18 cellular contexts compared by ENCODE assay signal in the genomic region with DNA sequence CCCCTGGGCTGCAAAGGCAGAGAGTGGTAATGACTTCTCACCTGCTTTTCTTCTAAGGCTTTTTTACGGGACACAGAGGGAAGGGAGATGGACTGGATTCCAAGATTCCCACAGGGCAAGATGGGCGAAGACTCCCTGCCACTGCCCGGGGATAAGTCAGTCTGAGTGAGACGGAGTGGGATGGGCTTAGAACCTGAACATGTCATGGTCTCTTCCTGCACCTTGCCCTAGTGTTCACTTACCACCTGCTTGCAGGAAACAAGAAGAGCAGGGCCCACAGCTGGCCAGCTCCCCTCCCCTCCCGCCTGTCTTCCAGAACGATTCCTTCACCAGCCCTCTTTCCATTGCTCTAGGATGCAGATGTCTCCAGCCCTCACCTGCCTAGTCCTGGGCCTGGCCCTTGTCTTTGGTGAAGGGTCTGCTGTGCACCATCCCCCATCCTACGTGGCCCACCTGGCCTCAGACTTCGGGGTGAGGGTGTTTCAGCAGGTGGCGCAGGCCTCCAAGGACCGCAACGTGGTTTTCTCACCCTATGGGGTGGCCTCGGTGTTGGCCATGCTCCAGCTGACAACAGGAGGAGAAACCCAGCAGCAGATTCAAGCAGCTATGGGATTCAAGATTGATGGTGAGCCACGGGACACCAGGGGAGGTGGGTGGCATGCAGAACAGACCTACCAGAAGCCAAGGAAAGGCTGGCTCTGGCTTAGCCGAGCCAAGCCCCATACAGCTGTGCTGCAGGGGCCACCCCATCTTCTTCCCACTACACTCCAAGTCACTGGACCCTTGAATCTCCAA. TPM values are rescaled to one million over a fixed set of nuclear protein-coding genes. Genes with fewer than 3 reads are reported as not detected.
DNase-seq lines count a peak whose midpoint lies in the region; ATAC-seq and TF ChIP-seq lines count a peak whose summit lies in the region.
"Had no signal": no experiment of that assay in that cellular context is flagged by ENCODE, and none has a peak within 500 bp of the region (broad histone marks: within the 10 kb centered on the region; RNA-seq: fewer than 3 reads in every experiment).

No MANE protein-coding gene starts in this region.

- H2BK15ac ChIP-seq in H9 (ENCODE audit: low read depth, low read length) = no peak overlapping the region

- H3K27me3 Mint-ChIP-seq in WTC11 (ENCODE audit: low read depth) (peaks cover 16% of the 10 kb centered on the region), H9 (ENCODE audit: low read depth) (peaks cover 6% of the 10 kb centered on the region)

- ATAC-seq in WTC11 (no peak), foreskin keratinocyte (no peak)
- ATAC-seq in stimulated activated effector memory CD8-positive, alpha-beta T cell treated with anti-CD3 and anti-CD28 coated beads, Interleukin-12 subunit alpha, Interleukin-12 subunit beta, amount 100 ng/mL, for 72 hours = no peak

- no peak overlapping the region for H3K27ac Mint-ChIP-seq in WTC11
- no peak overlapping the region for H3K27ac Mint-ChIP-seq in stimulated activated effector memory CD8-positive, alpha-beta T cell treated with anti-CD3 and anti-CD28 coated beads, Interleukin-12 subunit alpha, Interleukin-12 subunit beta, amount 100 ng/mL, for 72 hours
- peak overlapping the region in 1 of 3 experiments; percentile 68; a peak in 1 of 7 replicates for H3K27ac Mint-ChIP-seq in H9
- H3K27ac Mint-ChIP-seq: activated naive CD8-positive, alpha-beta T cell treated with anti-CD3 and anti-CD28 coated beads for 36 hours had no signal

- H3K23me2 ChIP-seq in H9 (ENCODE audit: insufficient read length, low read depth, low read length, poor library complexity, severe bottlenecking) = no peaks in the 10 kb centered on the region

- H4K91ac ChIP-seq in H9 (ENCODE audit: insufficient read length, low read depth, low read length) = no peak overlapping the region

- H3K36me3 Mint-ChIP-seq in WTC11 (peaks cover 5% of the 10 kb centered on the region), H9 (ENCODE audit: insufficient read depth in 1 of 3, low read depth in 3 of 3) (peaks cover 0 to 15% (median 5%) of the 10 kb centered on the region in 3 experiments; a peak in 4 of 7 replicates)
- peaks cover 4% of the 10 kb centered on the region for H3K36me3 Mint-ChIP-seq in stimulated activated effector memory CD8-positive, alpha-beta T cell treated with anti-CD3 and anti-CD28 coated beads, Interleukin-12 subunit alpha, Interleukin-12 subunit beta, amount 100 ng/mL, for 72 hours
- H3K36me3 Mint-ChIP-seq: activated naive CD8-positive, alpha-beta T cell treated with anti-CD3 and anti-CD28 coated beads for 36 hours had no signal

- H3K14ac ChIP-seq in H9 (ENCODE audit: insufficient read depth, low read length) = no peak overlapping the region; the same call in 1 of the 2 replicates

- H2BK120ac ChIP-seq in H9 (ENCODE audit: low read depth, low read length, poor library complexity, severe bottlenecking) = no peak overlapping the region

- H3K9me3 ChIP-seq in stomach (no peaks in the 10 kb centered on the region), H9 (ENCODE audit: control insufficient read depth, low read depth, low read length) (no peaks in the 10 kb centered on the region)
- H3K9me3 ChIP-seq: transverse colon had no signal

- CTCF ChIA-PET in WTC11 (lab: Charles Lee) = interaction anchor here (0.7 to 4.9 kb wide), 7 partner anchors 10 to 233 kb away, joined by 3 to 42 read pairs (median 6); no protein-coding TSS in a partner anchor

- H3K4me1 Mint-ChIP-seq in WTC11 (peaks cover 26% of the 10 kb centered on the region), H9 (peaks cover 33 to 40% of the 10 kb centered on the region in 2 experiments)
- peaks cover 43% of the 10 kb centered on the region for H3K4me1 Mint-ChIP-seq in stimulated activated effector memory CD8-positive, alpha-beta T cell treated with anti-CD3 and anti-CD28 coated beads, Interleukin-12 subunit alpha, Interleukin-12 subunit beta, amount 100 ng/mL, for 72 hours

- no peaks in the 10 kb centered on the region for H3K79me1 ChIP-seq in H9 (ENCODE audit: insufficient read depth, low read depth, low read length, poor library complexity, severe bottlenecking)

- no peak for TF ChIP-seq EP300 in stomach (IDR thresholded peaks at IDR 0.05)

- no peak overlapping the region for H4K5ac ChIP-seq in H9 (ENCODE audit: insufficient read length, low read depth, low read length)

- no peak overlapping the region for H3K4me2 ChIP-seq in H9 (ENCODE audit: insufficient read depth, insufficient read length, low read length)

- H3K36me3 ChIP-seq in stomach = peaks cover 0 to 12% (median 2%) of the 10 kb centered on the region in 4 donors
- H3K36me3 ChIP-seq: transverse colon had no signal

- POLR2A ChIA-PET in WTC11 (lab: Charles Lee) = no interaction called here

- H2AFZ ChIP-seq in H9 (ENCODE audit: low read length) = no peak overlapping the region
- H2AFZ ChIP-seq: parathyroid adenoma had no signal

- H3K56ac ChIP-seq in H9 (ENCODE audit: insufficient read length, low read depth, low read length) = no peak overlapping the region

- no peaks in the 10 kb centered on the region for H4K20me1 ChIP-seq in H9 (ENCODE audit: control insufficient read depth, insufficient read depth, insufficient read length)

- H2BK5ac ChIP-seq in H9 (ENCODE audit: insufficient read length, low read length) = no peak overlapping the region

- H3K9me3 Mint-ChIP-seq in WTC11 = peaks cover 7% of the 10 kb centered on the region
- no peaks in the 10 kb centered on the region for H3K9me3 Mint-ChIP-seq in stimulated activated effector memory CD8-positive, alpha-beta T cell treated with anti-CD3 and anti-CD28 coated beads, Interleukin-12 subunit alpha, Interleukin-12 subunit beta, amount 100 ng/mL, for 72 hours
- peaks cover 6 to 7% of the 10 kb centered on the region in 2 experiments; a peak in 3 of 5 replicates for H3K9me3 Mint-ChIP-seq in H9
- H3K9me3 Mint-ChIP-seq: activated naive CD8-positive, alpha-beta T cell treated with anti-CD3 and anti-CD28 coated beads for 36 hours had no signal

- no peak overlapping the region for H2BK20ac ChIP-seq in H9 (ENCODE audit: low read depth, low read length, poor library complexity, severe bottlenecking)

- no peak overlapping the region for H3K23ac ChIP-seq in H9 (ENCODE audit: insufficient read length, low read depth, low read length)

- H2BK12ac ChIP-seq in H9 (ENCODE audit: insufficient read length, low read depth, low read length) = no peak overlapping the region

- no peak overlapping the region for H2AK5ac ChIP-seq in H9 (ENCODE audit: insufficient read length, low read length)

- no peak for TF ChIP-seq CTCF in WTC11 (IDR thresholded peaks at IDR 0.05)
- no peak for TF ChIP-seq CTCF in foreskin keratinocyte (conservative IDR thresholded peaks at IDR 0.05)
- no peak for TF ChIP-seq CTCF in stomach (IDR thresholded peaks at IDR 0.05)
- no peak for TF ChIP-seq CTCF in H9 (conservative IDR thresholded peaks at IDR 0.05)

- H3K27me3 ChIP-seq in foreskin keratinocyte = no peaks in the 10 kb centered on the region
- peaks cover 0 to 23% (median 0%) of the 10 kb centered on the region in 3 donors for H3K27me3 ChIP-seq in stomach
- H3K27me3 ChIP-seq in H9 (ENCODE audit: insufficient read depth, low read length) = no peaks in the 10 kb centered on the region

- TF ChIP-seq POLR2A in stomach (IDR thresholded peaks at IDR 0.05) = no peak

- H3K4me3 ChIP-seq in stomach = peak overlapping the region in 3 of 4 donors; percentile 1 to 37 (median 25)

- H3K27ac ChIP-seq in foreskin keratinocyte (peak overlapping the region; percentile 53), stomach (peak overlapping the region in 1 of 5 donors; percentile 38), H9 (ENCODE audit: insufficient read length, low read depth, low read length) (no peak overlapping the region)
- H3K27ac ChIP-seq: 22Rv1, parathyroid adenoma had no signal

- no peak overlapping the region for H3K4ac ChIP-seq in H9 (ENCODE audit: low read depth, low read length)

- no peak overlapping the region for H3T11ph ChIP-seq in H9 (ENCODE audit: low read length)

- H3K4me3 Mint-ChIP-seq in WTC11 = no peak overlapping the region
- no peak overlapping the region for H3K4me3 Mint-ChIP-seq in stimulated activated effector memory CD8-positive, alpha-beta T cell treated with anti-CD3 and anti-CD28 coated beads, Interleukin-12 subunit alpha, Interleukin-12 subunit beta, amount 100 ng/mL, for 72 hours
- 0 out of 5 replicates have a peak overlapping the region, but pooled peaks of 1 of the 2 experiments have one; percentile 15 for H3K4me3 Mint-ChIP-seq in H9
- H3K4me3 Mint-ChIP-seq: activated naive CD8-positive, alpha-beta T cell treated with anti-CD3 and anti-CD28 coated beads for 36 hours had no signal

- peaks cover 18% of the 10 kb centered on the region for H3K4me1 ChIP-seq in foreskin keratinocyte
- peaks cover 18 to 38% (median 25%) of the 10 kb centered on the region in 4 donors for H3K4me1 ChIP-seq in stomach
- H3K4me1 ChIP-seq in H9 (ENCODE audit: insufficient read depth, low read length) = peaks cover 6% of the 10 kb centered on the region; the same call in 1 of the 2 replicates

- no peaks in the 10 kb centered on the region for H3K79me2 ChIP-seq in H9 (ENCODE audit: insufficient read depth, low read length)
- H3K79me2 ChIP-seq: parathyroid adenoma had no signal

- H3K18ac ChIP-seq in H9 (ENCODE audit: insufficient read length, low read depth, low read length) = no peak overlapping the region

- WGBS in stomach, 5 donors = 74 to 87% (median 77%) methylated on average over 12 to 14 of the region's 14 CpGs
- WGBS in H9 (ENCODE audit: extremely low coverage, insufficient read length, low lambda C conversion rate) = no CpG with 5 or more reads among the region's 14 CpGs

- intact Hi-C loops in stomach (cut with DNase I; ENCODE audit: low total_unique reads) = no loop called here

- DNase-seq in DMS53 (lab: John Stamatoyannopoulos, UW) (peak; percentile 31), DMS53 treated with DMSO at 0.1 percent for 48 hours (lab: John Stamatoyannopoulos, UW; ENCODE audit: unreplicated experiment) (no peak), WTC11 (ENCODE audit: low spot score) (no peak), foreskin keratinocyte (peak in 1 of 2 donors; percentile 39), stomach (no peak), H9 (no peak)
- no peak for DNase-seq in activated CD4-positive, alpha-beta T cell treated with anti-CD3 and anti-CD28 coated beads for 4 hours
- no peak for DNase-seq in stimulated activated effector memory CD8-positive, alpha-beta T cell treated with anti-CD3 and anti-CD28 coated beads, Interleukin-12 subunit alpha, Interleukin-12 subunit beta, amount 100 ng/mL, for 72 hours (ENCODE audit: low spot score in 2 of 2)
- DNase-seq: activated CD8-positive, alpha-beta memory T cell treated with anti-CD3 and anti-CD28 coated beads for 24 hours; activated naive CD8-positive, alpha-beta T cell treated with anti-CD3 and anti-CD28 coated beads for 36 hours; islet precursor cell; MM.1S; NCI-H510A; transverse colon had no signal

- H4K8ac ChIP-seq in H9 (replicated peaks; ENCODE audit: insufficient read length, low read depth, low read length) = no peak overlapping the region

- no peak overlapping the region for H3K9ac ChIP-seq in H9 (ENCODE audit: extremely low read depth, insufficient read length, low read length)
- H3K9ac ChIP-seq: parathyroid adenoma had no signal

RNA-seq across cellular contexts. Expression of a gene that starts 1.3 kb away (rescaled TPM):
- total RNA-seq in WTC11 (2021) = 1.1 to 2.6 TPM (median 2.2 TPM) in 3 replicates
- 265 and 427 TPM in 2 replicates for total RNA-seq in foreskin keratinocyte
- 170 and 271 TPM in 2 replicates for polyA plus RNA-seq in foreskin keratinocyte
- total RNA-seq in stomach = 10 to 100 TPM in 2 of 5 donors, 1 to 10 TPM in 2, under 1 TPM in 1; 0.58 to 25.0 (median 8.4) TPM
- polyA plus RNA-seq in stomach = 10 to 100 TPM in 1 of 3 donors, 1 to 10 TPM in 2; 3.2 to 13.6 (median 4.1) TPM
- 11.5 and 13.0 TPM in 2 replicates for total RNA-seq in H9 (2021)
- total RNA-seq: T-helper 1 cell treated with Interleukin-12 subunit alpha and Interleukin-12 subunit beta and Interleukin-4 antibody, amounts not matched to agents 30 ng/mL and 1 ng/mL, for 36 hours had no signal

RNA-seq across cellular contexts. Expression of a gene that starts 26.0 kb away (rescaled TPM):
- 60.7 to 80.0 TPM (median 78.2 TPM) in 3 replicates for total RNA-seq in WTC11 (2021)
- 164 and 166 TPM in 2 replicates for total RNA-seq in foreskin keratinocyte
- polyA plus RNA-seq in foreskin keratinocyte = 223 TPM in 2 replicates
- 10 to 100 TPM in 3 of 5 donors, 1 to 10 TPM in 1, not detected in 1; 2.7 to 54.9 (median 17.6) TPM for total RNA-seq in stomach
- polyA plus RNA-seq in stomach = 10 to 100 TPM; 34.7 to 71.2 (median 62.3) TPM
- 65.2 and 73.0 TPM in 2 replicates for total RNA-seq in H9 (2021)

RNA-seq across cellular contexts. Expression of a gene that starts 37.1 kb away (rescaled TPM):
- total RNA-seq in WTC11 (2021) (5.2 to 6.4 TPM (median 5.6 TPM) in 3 replicates), foreskin keratinocyte (0.11 and 0.14 TPM in 2 replicates), stomach (1 to 10 TPM in 1 of 5 donors, under 1 TPM in 1, not detected in 3; 0.55 to 5.8 TPM), H9 (2021) (37.1 and 39.1 TPM in 2 replicates)
- polyA plus RNA-seq in foreskin keratinocyte (0.21 and 0.33 TPM in 2 replicates), stomach (under 1 TPM in 2 of 3 donors, not detected in 1; 0.15 to 0.75 TPM)
- total RNA-seq: activated naive CD8-positive, alpha-beta T cell treated with anti-CD3 and anti-CD28 coated beads for 36 hours had no signal

RNA-seq across cellular contexts. Expression of a gene that starts 43.0 kb away (rescaled TPM):
- total RNA-seq in WTC11 (2021) (23.1 to 24.2 TPM (median 23.4 TPM) in 3 replicates), foreskin keratinocyte (13.2 and 14.6 TPM in 2 replicates), stomach (10 to 100 TPM; 13.6 to 41.1 (median 24.6) TPM), H9 (2021) (21.8 and 22.4 TPM in 2 replicates)
- polyA plus RNA-seq in foreskin keratinocyte (5.4 and 5.9 TPM in 2 replicates), stomach (1 to 10 TPM; 7.5 to 9.8 (median 8.3) TPM)

RNA-seq across cellular contexts. Expression of a gene that starts 51.9 kb away (rescaled TPM):
- total RNA-seq in WTC11 (2021) (0.32 to 0.62 TPM (median 0.39 TPM) in 3 replicates), foreskin keratinocyte (not detected in 2 replicates), stomach (not detected), H9 (2021) (0.50 and 0.88 TPM in 2 replicates)
- polyA plus RNA-seq in foreskin keratinocyte (not detected in 2 replicates), stomach (under 1 TPM in 1 of 3 donors, not detected in 2; 0.05 TPM)
- total RNA-seq: activated naive CD8-positive, alpha-beta T cell treated with anti-CD3 and anti-CD28 coated beads for 36 hours; H4; T-helper 1 cell treated with Interleukin-12 subunit alpha and Interleukin-12 subunit beta and Interleukin-4 antibody, amounts not matched to agents 30 ng/mL and 1 ng/mL, for 36 hours; transverse colon had no signal

Comparison
In these comparisons a context has a peak if more than half of its experiments do, and no peak if none do; other contexts are left out.
1. RNA of a gene that starts 1.3 kb away (total RNA-seq): 265 to 427 TPM in foreskin keratinocyte; 11.5 to 13.0 TPM in H9, 0.58 to 25.0 TPM in stomach and 1.1 to 2.6 TPM in WTC11; every median in the first group is over 10 times any median in the second.